20 cellular contexts compared by ENCODE assay signal in the genomic region with DNA sequence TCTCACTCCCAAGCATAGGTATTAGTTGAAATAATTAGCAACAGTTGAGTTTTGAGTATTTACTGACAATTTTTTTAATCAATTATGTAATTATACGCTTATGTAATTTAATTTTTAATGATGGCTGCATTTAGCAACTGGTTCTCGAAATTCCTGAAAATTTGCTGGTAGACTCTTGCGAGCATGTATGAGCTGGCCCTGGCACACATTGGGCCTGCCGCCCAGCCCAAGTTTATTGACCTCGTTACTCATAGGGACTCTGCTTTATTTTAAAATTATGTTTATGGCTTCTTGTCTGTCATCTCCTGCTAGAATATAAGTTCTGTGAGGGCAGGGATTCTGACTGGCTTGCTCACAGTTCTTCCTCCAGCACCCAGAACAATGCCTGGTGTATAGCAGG. TPM values are rescaled to one million over a fixed set of nuclear protein-coding genes. Genes with fewer than 3 reads are reported as not detected.
"Had no signal": no experiment of that assay in that cellular context is flagged by ENCODE, and none has a peak within 500 bp of the region (broad histone marks: within the 10 kb centered on the region; RNA-seq: fewer than 3 reads in every experiment).

No MANE protein-coding gene starts in this region.

- DNase-seq: KBM-7, NCI-H1092, NCI-H1105 treated with DMSO at 0.1 percent for 48 hours, NCI-H1417 treated with DMSO at 0.1 percent for 48 hours, NCI-H146, NCI-H1694 treated with DMSO at 0.1 percent for 48 hours, NCI-H1930, NCI-H2081, NCI-H2107, NCI-H2227 treated with DMSO at 0.1 percent for 48 hours, NCI-H524, NCI-H748 treated with DMSO at 0.1 percent for 48 hours, SHP77, SK-N-SH had no signal

- H3K27ac ChIP-seq: HL-60, RWPE1 had no signal

RNA-seq across cellular contexts. Expression of a gene that starts 6.7 kb away (rescaled TPM):
- total RNA-seq: LHCN-M2, NCI-H460, SK-MEL-5 had no signal

RNA-seq across cellular contexts. Expression of a gene that starts 11.1 kb away (rescaled TPM):
- total RNA-seq: LHCN-M2, MCF 10A, NCI-H460, SK-MEL-5 had no signal

RNA-seq across cellular contexts. Expression of a gene that starts 41.2 kb away (rescaled TPM):
- total RNA-seq: LHCN-M2, MCF 10A, NCI-H460, SK-MEL-5 had no signal

RNA-seq across cellular contexts. Expression of a gene that starts 48.7 kb away (rescaled TPM):
- total RNA-seq: LHCN-M2, MCF 10A, NCI-H460, SK-MEL-5 had no signal
